16 cellular contexts compared by ENCODE assay signal in genomic region chr6:91449539-91449938, GRCh38.
"Had no signal": no experiment of that assay in that cellular context is flagged by ENCODE, and none has a peak within 500 bp of the region (broad histone marks: within the 10 kb centered on the region; RNA-seq: fewer than 3 reads in every experiment).

No MANE protein-coding gene starts in this region.

- ATAC-seq: gastrocnemius medialis, left cardiac atrium, lower lobe of right lung, pancreas, right cardiac atrium had no signal

- H3K27ac ChIP-seq: gastrocnemius medialis, left ventricle myocardium inferior, lower lobe of right lung, pancreas had no signal

- FAIRE-seq: colon, endothelial cell of umbilical vein, kidney, pancreas, small intestine, urothelium cell line had no signal

- H3K27me3 ChIP-seq: gastrocnemius medialis, pancreas had no signal

- H3K9me3 ChIP-seq: gastrocnemius medialis, left ventricle myocardium inferior, lower lobe of right lung, pancreas had no signal

- H3K36me3 ChIP-seq: gastrocnemius medialis, left ventricle myocardium inferior, lower lobe of right lung, pancreas had no signal

- H3K4me1 ChIP-seq: gastrocnemius medialis, left ventricle myocardium inferior, lower lobe of right lung, pancreas had no signal

- DNase-seq: gastrocnemius medialis; immature natural killer cell; kidney; left cardiac atrium; left ventricle myocardium inferior; lower lobe of right lung; naive B cell; occipital lobe; pancreas; right cardiac atrium; small intestine; stimulated activated CD4-positive, alpha-beta T cell treated with anti-CD3 and anti-CD28 coated beads, Interleukin-12 subunit alpha, Interleukin-12 subunit beta, amount 100 ng/mL, for 4 hours; stimulated activated naive CD4-positive, alpha-beta T cell had no signal

- H3K4me3 ChIP-seq: gastrocnemius medialis, left ventricle myocardium inferior, lower lobe of right lung, pancreas had no signal
